ENCODE assay signal across 16 cellular contexts in the genomic region with DNA sequence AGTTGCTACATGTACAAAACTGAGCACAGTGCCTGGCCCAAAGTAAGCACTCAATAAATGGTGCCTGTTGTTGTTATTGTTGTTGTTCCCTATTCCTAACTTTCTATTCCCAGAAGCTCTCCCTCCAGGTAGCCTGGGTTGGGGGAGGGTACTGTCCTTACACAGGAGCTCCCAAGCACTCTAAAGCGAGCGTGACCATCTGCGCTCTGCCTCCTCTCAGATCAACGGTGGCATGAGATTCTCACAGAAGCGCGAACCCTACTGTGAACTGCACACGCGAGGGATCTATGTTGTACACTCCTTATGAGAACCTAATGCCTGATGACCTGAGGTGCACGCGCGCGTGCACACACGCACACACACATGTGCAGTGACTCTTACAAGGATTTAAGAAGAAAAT. TPM values are rescaled to one million over a fixed set of nuclear protein-coding genes. Genes with fewer than 3 reads are reported as not detected.
DNase-seq lines count a peak whose midpoint lies in the region; ATAC-seq, FAIRE-seq and TF ChIP-seq lines count a peak whose summit lies in the region.
"Had no signal": no experiment of that assay in that cellular context is flagged by ENCODE, and none has a peak within 500 bp of the region (broad histone marks: within the 10 kb centered on the region; RNA-seq: fewer than 3 reads in every experiment).

No MANE protein-coding gene starts in this region.

- peak overlapping the region; percentile 4 for H4K8ac ChIP-seq in mesenchymal stem cell (ENCODE audit: low read length)

- peaks cover 63% of the 10 kb centered on the region for H4K20me1 ChIP-seq in astrocyte (ENCODE audit: insufficient read depth, low read length)

- H3K4me2 ChIP-seq in astrocyte (ENCODE audit: low read length) (peak overlapping the region; percentile 21), mesenchymal stem cell (ENCODE audit: low read length, poor library complexity, severe bottlenecking) (no peak overlapping the region)

- H3K79me2 ChIP-seq in astrocyte (ENCODE audit: insufficient read depth, low read length), result peaks cover 70% of the 10 kb centered on the region

- no peak overlapping the region for H2BK120ac ChIP-seq in mesenchymal stem cell (ENCODE audit: low read depth, low read length)

- no peaks in the 10 kb centered on the region for H3K27me3 ChIP-seq in astrocyte (ENCODE audit: insufficient read depth, low read length)
- no peaks in the 10 kb centered on the region for H3K27me3 ChIP-seq in mesenchymal stem cell (ENCODE audit: control insufficient read depth in 1 of 2, insufficient read depth in 1 of 2, low read length in 2 of 2)
- no peaks in the 10 kb centered on the region for H3K27me3 ChIP-seq in esophagus muscularis mucosa
- H3K27me3 ChIP-seq: uterus had no signal

- H3K27ac ChIP-seq in astrocyte (ENCODE audit: low read depth, low read length), result peak overlapping the region; percentile 76
- H3K27ac ChIP-seq in mesenchymal stem cell (ENCODE audit: low read length, poor library complexity, severe bottlenecking), result peak overlapping the region; percentile 22
- H3K27ac ChIP-seq in esophagus muscularis mucosa (replicated peaks in 1 of 4), result peak overlapping the region in 2 of 4 donors; percentile 7 to 29

- H3K9me3 ChIP-seq in astrocyte (ENCODE audit: insufficient read depth, low read depth, low read length), result no peaks in the 10 kb centered on the region
- H3K9me3 ChIP-seq in mesenchymal stem cell (ENCODE audit: control insufficient read depth, low read length), result no peaks in the 10 kb centered on the region
- no peaks in the 10 kb centered on the region for H3K9me3 ChIP-seq in esophagus muscularis mucosa
- H3K9me3 ChIP-seq: uterus had no signal

- TF ChIP-seq CTCF in natural killer cell (IDR thresholded peaks at IDR 0.05), result no peak
- no peak for TF ChIP-seq CTCF in astrocyte (IDR thresholded peaks at IDR 0.05; ENCODE audit: insufficient read depth, low read depth, low read length)
- TF ChIP-seq CTCF in esophagus muscularis mucosa (IDR thresholded peaks at IDR 0.05), result no peak

- no peak overlapping the region for H3K4me3 Mint-ChIP-seq in natural killer cell
- no peak overlapping the region for H3K4me3 Mint-ChIP-seq in natural killer cell treated with Interleukin-12 subunit alpha and Interleukin-12 subunit beta and Interleukin-15 and Interleukin-18, amount 100 ng/mL, for 72 hours
- H3K4me3 Mint-ChIP-seq in astrocyte (ENCODE audit: unreplicated experiment), result peak overlapping the region; percentile 9

- H3K79me1 ChIP-seq in mesenchymal stem cell (replicated peaks; ENCODE audit: low read length, poor library complexity, severe bottlenecking), result no peaks in the 10 kb centered on the region

- H3K4me1 Mint-ChIP-seq in natural killer cell (peaks cover 11 to 15% of the 10 kb centered on the region in 2 donors), astrocyte (ENCODE audit: low read depth, unreplicated experiment) (peaks cover 61% of the 10 kb centered on the region)
- H3K4me1 Mint-ChIP-seq in natural killer cell treated with Interleukin-12 subunit alpha and Interleukin-12 subunit beta and Interleukin-15 and Interleukin-18, amount 100 ng/mL, for 72 hours (ENCODE audit: low read depth in 2 of 2), result peaks cover 9 to 30% of the 10 kb centered on the region in 2 donors

- ATAC-seq in natural killer cell (no peak), HG02840 (IDR thresholded peaks at IDR 0.05; ENCODE audit: low FRiP score, unreplicated experiment) (no peak), HG02642 (IDR thresholded peaks at IDR 0.05; ENCODE audit: poor library complexity, unreplicated experiment) (no peak)
- ATAC-seq in natural killer cell treated with Interleukin-12 subunit alpha and Interleukin-12 subunit beta and Interleukin-15 and Interleukin-18, amount 100 ng/mL, for 72 hours, result no peak
- ATAC-seq: activated naive CD4-positive, alpha-beta T cell treated with anti-CD3 and anti-CD28 coated beads, Interleukin-2, amount 50 U/mL, for 72 hours; HepG2 had no signal

- H4K91ac ChIP-seq in mesenchymal stem cell (ENCODE audit: low read length), result no peak overlapping the region

- H3K9ac ChIP-seq in astrocyte (ENCODE audit: low read length), result peak overlapping the region; percentile 77
- peak overlapping the region; percentile 77 for H3K9ac ChIP-seq in mesenchymal stem cell (ENCODE audit: low read length)

- DNase-seq in natural killer cell (no peak), astrocyte (ENCODE audit: low read depth) (no peak), mesenchymal stem cell (peak; percentile 22), activated gamma-delta T cell (lab: John Stamatoyannopoulos, UW) (no peak), esophagus muscularis mucosa (ENCODE audit: extremely low spot score) (no peak)
- no peak for DNase-seq in natural killer cell treated with Interleukin-12 subunit alpha and Interleukin-12 subunit beta and Interleukin-15 and Interleukin-18, amount 100 ng/mL, for 72 hours (ENCODE audit: low spot score)
- DNase-seq: NCI-H1048; stimulated activated CD4-positive, alpha-beta T cell treated with anti-CD3 and anti-CD28 coated beads, Interleukin-1b, Interleukin-23, amount 100 ng/mL, for 48 hours; stimulated activated CD8-positive, alpha-beta memory T cell treated with anti-CD3 and anti-CD28 coated beads, Interleukin-4, amount 100 ng/mL, for 48 hours had no signal

- TF ChIP-seq POLR2A in esophagus muscularis mucosa (IDR thresholded peaks at IDR 0.05; ENCODE audit: low read depth), result no peak

- no peak overlapping the region for H2AK5ac ChIP-seq in mesenchymal stem cell (ENCODE audit: low read length, severe bottlenecking)

- H3K14ac ChIP-seq in mesenchymal stem cell (ENCODE audit: low read length in 2 of 2), result peak overlapping the region in 1 of 2 experiments; percentile 68

- no peak overlapping the region for H2BK15ac ChIP-seq in mesenchymal stem cell (ENCODE audit: low read depth, poor library complexity, severe bottlenecking)

- H3K9me3 Mint-ChIP-seq in natural killer cell (no peaks in the 10 kb centered on the region), astrocyte (ENCODE audit: unreplicated experiment) (no peaks in the 10 kb centered on the region)
- no peaks in the 10 kb centered on the region for H3K9me3 Mint-ChIP-seq in natural killer cell treated with Interleukin-12 subunit alpha and Interleukin-12 subunit beta and Interleukin-15 and Interleukin-18, amount 100 ng/mL, for 72 hours
- H3K9me3 Mint-ChIP-seq: activated naive CD4-positive, alpha-beta T cell treated with anti-CD3 and anti-CD28 coated beads, Interleukin-2, amount 50 U/mL, for 72 hours had no signal

- no peak overlapping the region for H3K23ac ChIP-seq in mesenchymal stem cell (ENCODE audit: low read length in 2 of 2)

- no peak for TF ChIP-seq EP300 in esophagus muscularis mucosa (IDR thresholded peaks at IDR 0.05)

- intact Hi-C loops in natural killer cell (cut with micrococcal nuclease), result no loop called here
- intact Hi-C loops in esophagus muscularis mucosa (cut with DNase I), result loop anchor here (5.0 kb wide), 1 partner anchor 33 kb away; a partner anchor contains a TSS

- H2AFZ ChIP-seq in astrocyte (ENCODE audit: low read depth, low read length), result no peak overlapping the region
- no peak overlapping the region for H2AFZ ChIP-seq in mesenchymal stem cell (ENCODE audit: low read depth, low read length)

- H3K4ac ChIP-seq in mesenchymal stem cell (ENCODE audit: low read depth in 1 of 2, low read length in 2 of 2), result no peak overlapping the region

- FAIRE-seq in astrocyte (lab: Jason Lieb, UNC), result no peak
- FAIRE-seq: GM12891, HepG2 had no signal

- H3K36me3 ChIP-seq in astrocyte (ENCODE audit: insufficient read depth, low read length) (peaks cover 69% of the 10 kb centered on the region), mesenchymal stem cell (ENCODE audit: control insufficient read depth in 1 of 2, insufficient read depth in 2 of 2, low read depth in 1 of 2, low read length in 2 of 2) (peaks cover 22 to 72% of the 10 kb centered on the region in 2 experiments), esophagus muscularis mucosa (peaks cover 17 to 51% (median 29%) of the 10 kb centered on the region in 4 donors)
- H3K36me3 ChIP-seq: uterus had no signal

- WGBS in mesenchymal stem cell, result 90% methylated on average over 13 of the region's 13 CpGs
- 89% methylated on average over 13 of the region's 13 CpGs for WGBS in esophagus muscularis mucosa

- peak overlapping the region; percentile 42 to 46 for H3K27ac Mint-ChIP-seq in natural killer cell
- H3K27ac Mint-ChIP-seq in natural killer cell treated with Interleukin-12 subunit alpha and Interleukin-12 subunit beta and Interleukin-15 and Interleukin-18, amount 100 ng/mL, for 72 hours, result no peak overlapping the region
- H3K27ac Mint-ChIP-seq in astrocyte (ENCODE audit: unreplicated experiment), result peak overlapping the region; percentile 84
- H3K27ac Mint-ChIP-seq: activated naive CD4-positive, alpha-beta T cell treated with anti-CD3 and anti-CD28 coated beads, Interleukin-2, amount 50 U/mL, for 72 hours; progenitor cell of endocrine pancreas had no signal

- no peak overlapping the region for H2BK5ac ChIP-seq in mesenchymal stem cell (ENCODE audit: low read depth, low read length, poor library complexity, severe bottlenecking)

- no peaks in the 10 kb centered on the region for H3K27me3 Mint-ChIP-seq in natural killer cell (ENCODE audit: low read depth in 2 of 2)
- no peaks in the 10 kb centered on the region for H3K27me3 Mint-ChIP-seq in natural killer cell treated with Interleukin-12 subunit alpha and Interleukin-12 subunit beta and Interleukin-15 and Interleukin-18, amount 100 ng/mL, for 72 hours
- H3K27me3 Mint-ChIP-seq in astrocyte (ENCODE audit: low read depth, unreplicated experiment), result no peaks in the 10 kb centered on the region
- H3K27me3 Mint-ChIP-seq: progenitor cell of endocrine pancreas had no signal

- no peaks in the 10 kb centered on the region for H3K36me3 Mint-ChIP-seq in natural killer cell
- H3K36me3 Mint-ChIP-seq in natural killer cell treated with Interleukin-12 subunit alpha and Interleukin-12 subunit beta and Interleukin-15 and Interleukin-18, amount 100 ng/mL, for 72 hours, result no peaks in the 10 kb centered on the region
- peaks cover 6% of the 10 kb centered on the region for H3K36me3 Mint-ChIP-seq in astrocyte (ENCODE audit: low read depth, unreplicated experiment)

- no peak overlapping the region for H3K4me3 ChIP-seq in astrocyte (ENCODE audit: insufficient read depth, low read depth, low read length)
- H3K4me3 ChIP-seq in mesenchymal stem cell (ENCODE audit: insufficient read depth in 1 of 2, low read depth in 1 of 2, low read length in 2 of 2), result peak overlapping the region in 1 of 2 experiments; percentile 16
- H3K4me3 ChIP-seq in esophagus muscularis mucosa, result no peak overlapping the region
- H3K4me3 ChIP-seq: uterus had no signal

- H3K4me1 ChIP-seq in astrocyte (ENCODE audit: insufficient read depth, low read length) (peaks cover 62% of the 10 kb centered on the region), mesenchymal stem cell (ENCODE audit: control insufficient read depth, insufficient read depth, low read depth, low read length) (peaks cover 11% of the 10 kb centered on the region), esophagus muscularis mucosa (peaks cover 35 to 49% (median 43%) of the 10 kb centered on the region in 4 donors)

- peak overlapping the region in 1 of 2 experiments; percentile 21 for H2BK12ac ChIP-seq in mesenchymal stem cell (ENCODE audit: low read length in 2 of 2)

- H3K18ac ChIP-seq in mesenchymal stem cell (ENCODE audit: low read depth in 1 of 2, low read length in 2 of 2), result peak overlapping the region in 1 of 2 experiments; percentile 54

RNA-seq across cellular contexts. Expression of a gene that starts 33.9 kb away (rescaled TPM):
- total RNA-seq in natural killer cell (100 to 1,000 TPM; 132 to 230 (median 155) TPM), astrocyte (2,269 and 2,599 TPM in 2 replicates), esophagus muscularis mucosa (100 to 1,000 TPM; 333 to 606 (median 406) TPM)
- 100 to 1,000 TPM in 1 of 2 donors, 10 to 100 TPM in 1; 95.1 to 137 TPM for total RNA-seq in natural killer cell treated with Interleukin-12 subunit alpha and Interleukin-12 subunit beta and Interleukin-15 and Interleukin-18, amount 100 ng/mL, for 72 hours
- polyA plus RNA-seq in mesenchymal stem cell (2013, experiment 1 of 2), result 2,051 TPM
- 2,053 TPM for polyA plus RNA-seq in mesenchymal stem cell (2013, experiment 2 of 2)

Comparison
In these comparisons a context has a peak if more than half of its experiments do, and no peak if none do; other contexts are left out.
1. H3K27ac Mint-ChIP-seq: peak in natural killer cell (2 of 2) and astrocyte (single experiment); none in natural killer cell treated with Interleukin-12 subunit alpha and Interleukin-12 subunit beta and Interleukin-15 and Interleukin-18, amount 100 ng/mL, for 72 hours (0 of 2).